14 cellular contexts compared by ENCODE assay signal in the genomic region with DNA sequence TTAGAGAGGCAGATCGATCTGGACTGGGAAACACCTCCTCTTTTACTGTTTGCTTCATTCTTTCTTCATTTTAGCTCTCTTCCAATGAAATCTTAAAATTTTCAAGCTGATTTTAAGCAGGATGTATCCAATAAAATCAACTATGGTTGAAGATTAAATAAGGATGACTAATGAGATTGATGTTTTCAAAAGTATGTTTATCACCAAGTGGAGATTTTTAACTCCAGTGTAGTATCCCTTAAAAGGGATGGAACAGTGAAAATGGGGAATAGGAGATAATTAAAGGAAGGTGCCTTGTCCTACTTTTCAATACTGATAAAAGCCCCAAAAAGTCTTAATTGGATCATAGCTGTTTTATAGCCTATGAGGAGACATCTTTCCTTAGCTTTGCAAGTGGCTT. TPM values are rescaled to one million over a fixed set of nuclear protein-coding genes. Genes with fewer than 3 reads are reported as not detected.
"Had no signal": no experiment of that assay in that cellular context is flagged by ENCODE, and none has a peak within 500 bp of the region (broad histone marks: within the 10 kb centered on the region; RNA-seq: fewer than 3 reads in every experiment).

No MANE protein-coding gene starts in this region.

- H3K4me3 Mint-ChIP-seq: activated CD4-positive, alpha-beta T cell treated with anti-CD3 and anti-CD28 coated beads for 36 hours; activated CD8-positive, alpha-beta T cell treated with anti-CD3 and anti-CD28 coated beads for 36 hours; activated T-helper 1 cell treated with anti-CD3 and anti-CD28 coated beads, Interleukin-12 subunit alpha, Interleukin-12 subunit beta, Interleukin-2, Interleukin-4 antibody, amounts not matched to agents 30 ng/mL and 10 ng/mL and 1 ng/mL, durations not matched to agents 14 hours and 24 hours and 36 hours had no signal

- H3K27ac Mint-ChIP-seq: activated CD4-positive, alpha-beta T cell treated with anti-CD3 and anti-CD28 coated beads for 36 hours; activated CD8-positive, alpha-beta T cell treated with anti-CD3 and anti-CD28 coated beads for 36 hours; activated T-helper 1 cell treated with anti-CD3 and anti-CD28 coated beads, Interleukin-12 subunit alpha, Interleukin-12 subunit beta, Interleukin-2, Interleukin-4 antibody, amounts not matched to agents 30 ng/mL and 10 ng/mL and 1 ng/mL, durations not matched to agents 14 hours and 24 hours and 36 hours had no signal

- H3K36me3 ChIP-seq: lower lobe of right lung, tibial artery, uterus, WERI-Rb-1 had no signal

- H3K27me3 ChIP-seq: tibial artery, uterus had no signal

- H3K9me3 ChIP-seq: lower lobe of right lung, tibial artery, uterus had no signal

- H3K4me1 Mint-ChIP-seq: activated CD4-positive, alpha-beta T cell treated with anti-CD3 and anti-CD28 coated beads for 36 hours had no signal

- ATAC-seq: activated CD4-positive, alpha-beta T cell treated with anti-CD3 and anti-CD28 coated beads for 36 hours; activated CD8-positive, alpha-beta T cell treated with anti-CD3 and anti-CD28 coated beads for 36 hours; lower lobe of right lung had no signal

- H3K4me1 ChIP-seq: lower lobe of right lung, uterus had no signal

- H3K4me3 ChIP-seq: lower lobe of right lung, tibial artery, uterus had no signal

- H3K27ac ChIP-seq: lower lobe of right lung, tibial artery, uterus, WERI-Rb-1 had no signal

- H3K9me3 Mint-ChIP-seq: activated CD8-positive, alpha-beta T cell treated with anti-CD3 and anti-CD28 coated beads for 36 hours; activated T-helper 1 cell treated with anti-CD3 and anti-CD28 coated beads, Interleukin-12 subunit alpha, Interleukin-12 subunit beta, Interleukin-2, Interleukin-4 antibody, amounts not matched to agents 30 ng/mL and 10 ng/mL and 1 ng/mL, durations not matched to agents 14 hours and 24 hours and 36 hours had no signal

- DNase-seq: activated CD4-positive, alpha-beta T cell treated with anti-CD3 and anti-CD28 coated beads for 36 hours; activated CD8-positive, alpha-beta T cell treated with anti-CD3 and anti-CD28 coated beads for 36 hours; activated naive CD4-positive, alpha-beta T cell; hypothalamus; lower lobe of right lung; midbrain; retina; small intestine; tibial artery; uterus; WERI-Rb-1 had no signal

RNA-seq across cellular contexts. Expression of gene LIPF, which starts 11.6 kb away (rescaled TPM):
- total RNA-seq: activated CD4-positive, alpha-beta T cell treated with anti-CD3 and anti-CD28 coated beads for 36 hours; activated CD8-positive, alpha-beta T cell treated with anti-CD3 and anti-CD28 coated beads for 36 hours; activated T-helper 1 cell treated with anti-CD3 and anti-CD28 coated beads, Interleukin-12 subunit alpha, Interleukin-12 subunit beta, Interleukin-2, Interleukin-4 antibody, amounts not matched to agents 30 ng/mL and 10 ng/mL and 1 ng/mL, durations not matched to agents 14 hours and 24 hours and 36 hours; cardiac septum; lower lobe of right lung had no signal

RNA-seq across cellular contexts. Expression of gene LIPK, which starts 53.4 kb away (rescaled TPM):
- total RNA-seq: activated CD4-positive, alpha-beta T cell treated with anti-CD3 and anti-CD28 coated beads for 36 hours; activated CD8-positive, alpha-beta T cell treated with anti-CD3 and anti-CD28 coated beads for 36 hours; activated T-helper 1 cell treated with anti-CD3 and anti-CD28 coated beads, Interleukin-12 subunit alpha, Interleukin-12 subunit beta, Interleukin-2, Interleukin-4 antibody, amounts not matched to agents 30 ng/mL and 10 ng/mL and 1 ng/mL, durations not matched to agents 14 hours and 24 hours and 36 hours; cardiac septum; glomerular endothelial cell; lower lobe of right lung; uterus had no signal
- polyA plus RNA-seq: small intestine had no signal
